In genomic region chr11:103944251-103944944, GRCh38 we compare ENCODE assay signal across 19 cellular contexts.
DNase-seq lines count a peak whose midpoint lies in the region; ATAC-seq lines count a peak whose summit lies in the region.
"Had no signal": no experiment of that assay in that cellular context is flagged by ENCODE, and none has a peak within 500 bp of the region (broad histone marks: within the 10 kb centered on the region; RNA-seq: fewer than 3 reads in every experiment).

No MANE protein-coding gene starts in this region.

- peak overlapping the region; percentile 3; the same call in 1 of the 2 replicates for H3K27ac ChIP-seq in Karpas-422 (ENCODE audit: low read length)
- H3K27ac ChIP-seq: BLaER1 treated with 17β-estradiol and CSF1 and Interleukin-3, amounts not matched to agents 10 nM and 100 nM; GM23248; HL-60 had no signal

- peaks cover 18% of the 10 kb centered on the region for H3K4me1 ChIP-seq in Karpas-422 (ENCODE audit: low read length)
- H3K4me1 ChIP-seq: HAP-1 had no signal

- H2AFZ ChIP-seq in Karpas-422 (ENCODE audit: low read length), result no peak overlapping the region
- H2AFZ ChIP-seq: GM23248 had no signal

- H3K36me3 ChIP-seq in Karpas-422 (ENCODE audit: insufficient read depth, low read length), result peaks cover 92% of the 10 kb centered on the region
- H3K36me3 ChIP-seq: BLaER1 treated with 17β-estradiol and CSF1 and Interleukin-3, amounts not matched to agents 10 nM and 100 nM; HAP-1 had no signal

- H4K20me1 ChIP-seq in Karpas-422 (ENCODE audit: insufficient read depth, low read depth, low read length), result no peaks in the 10 kb centered on the region
- H4K20me1 ChIP-seq: BLaER1 treated with 17β-estradiol and CSF1 and Interleukin-3, amounts not matched to agents 10 nM and 100 nM had no signal

- no peak overlapping the region for H3K4me3 ChIP-seq in Karpas-422 (ENCODE audit: low read length)
- H3K4me3 ChIP-seq: BLaER1 treated with 17β-estradiol and CSF1 and Interleukin-3, amounts not matched to agents 10 nM and 100 nM; GM12878; GM23248; HAP-1 had no signal

- no peaks in the 10 kb centered on the region for H3K9me2 ChIP-seq in Karpas-422 (replicated peaks; ENCODE audit: insufficient read depth, low read length)

- H3K9me3 ChIP-seq in Karpas-422 (ENCODE audit: low read length), result no peaks in the 10 kb centered on the region
- H3K9me3 ChIP-seq: BLaER1 treated with 17β-estradiol and CSF1 and Interleukin-3, amounts not matched to agents 10 nM and 100 nM; HAP-1 had no signal

- H3K4me2 ChIP-seq in Karpas-422 (ENCODE audit: low read depth, low read length, poor library complexity, severe bottlenecking), result no peak overlapping the region
- H3K4me2 ChIP-seq: BLaER1 treated with 17β-estradiol and CSF1 and Interleukin-3, amounts not matched to agents 10 nM and 100 nM had no signal

- DNase-seq in Karpas-422 (no peak), NCI-H187 treated with DMSO at 0.1 percent for 48 hours (lab: John Stamatoyannopoulos, UW) (peak; percentile 64), kidney tubule cell (ENCODE audit: low spot score) (peak; percentile 69), renal cortical epithelial cell (ENCODE audit: low read depth) (peak; percentile 81), NCI-H1105 (lab: John Stamatoyannopoulos, UW) (no peak)
- DNase-seq: CD4-positive, CD25-positive, alpha-beta regulatory T cell; CD8-positive, alpha-beta memory T cell; COR-L47; DMS 273 treated with DMSO at 0.1 percent for 48 hours; DMS53; DND-41; EL; GM23248 had no signal

- H3K27me3 ChIP-seq in Karpas-422 (ENCODE audit: low read length), result no peaks in the 10 kb centered on the region
- H3K27me3 ChIP-seq: BLaER1 treated with 17β-estradiol and CSF1 and Interleukin-3, amounts not matched to agents 10 nM and 100 nM had no signal

- H3K9ac ChIP-seq in Karpas-422 (ENCODE audit: low read length), result no peak overlapping the region
- H3K9ac ChIP-seq: BLaER1 treated with 17β-estradiol and CSF1 and Interleukin-3, amounts not matched to agents 10 nM and 100 nM; GM23248 had no signal

- no peak for ATAC-seq in HG03108 (IDR thresholded peaks at IDR 0.05; ENCODE audit: unreplicated experiment)
- no peak for ATAC-seq in GM19023 (IDR thresholded peaks at IDR 0.05; ENCODE audit: unreplicated experiment)
- ATAC-seq: GM12878 had no signal

- H3K79me2 ChIP-seq in Karpas-422 (ENCODE audit: low read length), result peaks cover 63% of the 10 kb centered on the region

Comparison
In these comparisons a context has a peak if more than half of its experiments do, and no peak if none do; other contexts are left out.
1. DNase-seq: peak in NCI-H187 treated with DMSO at 0.1 percent for 48 hours (single experiment), kidney tubule cell (single experiment) and renal cortical epithelial cell (single experiment); none in Karpas-422 (single experiment) and NCI-H1105 (single experiment).